Comparison of ENCODE assay signal across 26 cellular contexts in genomic region chr7:23260371-23260770, GRCh38. TPM values are rescaled to one million over a fixed set of nuclear protein-coding genes. Genes with fewer than 3 reads are reported as not detected.
"Had no signal": no experiment of that assay in that cellular context is flagged by ENCODE, and none has a peak within 500 bp of the region (broad histone marks: within the 10 kb centered on the region; RNA-seq: fewer than 3 reads in every experiment).

No MANE protein-coding gene starts in this region.

- H3K36me3 ChIP-seq: neural progenitor cell, ovary, right lobe of liver, thyroid gland, upper lobe of left lung had no signal

- ATAC-seq: psoas muscle; right cardiac atrium; right lobe of liver; stimulated activated effector memory CD8-positive, alpha-beta T cell treated with anti-CD3 and anti-CD28 coated beads, Interleukin-12 subunit alpha, Interleukin-12 subunit beta, amount 100 ng/mL, for 72 hours; stimulated activated naive B cell treated with anti-CD40 and anti-IgM and Interleukin-4, amounts not matched to agents 10 μg/mL and 1 μg/mL and 100 μg/mL, for 72 hours had no signal

- H3K4me2 ChIP-seq: neural progenitor cell had no signal

- FAIRE-seq: small intestine, urothelium cell line had no signal

- H3K9ac ChIP-seq: neural progenitor cell, parathyroid adenoma had no signal

- H3K4me3 ChIP-seq: neural progenitor cell, ovary, psoas muscle, right lobe of liver, sigmoid colon, stomach, thoracic aorta, thyroid gland, tibial nerve, upper lobe of left lung, vagina had no signal

- H3K79me2 ChIP-seq: parathyroid adenoma had no signal

- H3K27ac ChIP-seq: neural progenitor cell, ovary, parathyroid adenoma, psoas muscle, right lobe of liver, sigmoid colon, stomach, thoracic aorta, thyroid gland, tibial nerve, upper lobe of left lung, vagina had no signal

- H3K27me3 ChIP-seq: neural progenitor cell, ovary, right lobe of liver, sigmoid colon, thyroid gland, tibial nerve, upper lobe of left lung, vagina had no signal

- H2AFZ ChIP-seq: neural progenitor cell, parathyroid adenoma had no signal

- H3K4me1 ChIP-seq: neural progenitor cell, parathyroid adenoma, psoas muscle, right lobe of liver, thyroid gland, tibial nerve, vagina had no signal

- H3K9me3 ChIP-seq: ovary, psoas muscle, right lobe of liver, sigmoid colon, stomach, thoracic aorta, thyroid gland, tibial nerve, upper lobe of left lung, vagina had no signal

- DNase-seq: occipital lobe; ovary; posterior cingulate gyrus; psoas muscle; right cardiac atrium; right lobe of liver; sigmoid colon; small intestine; stimulated activated CD4-positive, alpha-beta T cell treated with anti-CD3 and anti-CD28 coated beads, Interleukin-15, amount 100 ng/mL, for 24 hours; stimulated activated CD4-positive, alpha-beta T cell treated with anti-CD3 and anti-CD28 coated beads, Interleukin-2, amount 100 ng/mL, for 24 hours; stimulated activated CD4-positive, alpha-beta T cell treated with anti-CD3 and anti-CD28 coated beads, Interleukin-2, amount 100 ng/mL, for 48 hours; stimulated activated CD4-positive, alpha-beta T cell treated with anti-CD3 and anti-CD28 coated beads, Interleukin-4, amount 100 ng/mL, for 24 hours; stimulated activated naive B cell treated with anti-CD40 and anti-IgM and Interleukin-4, amounts not matched to agents 10 μg/mL and 1 μg/mL and 100 μg/mL, for 72 hours; stimulated activated naive CD4-positive, alpha-beta T cell treated with Interleukin-2 at 50 U/mL for 16 hours; stomach; thyroid gland; trophoblast cell; upper lobe of left lung had no signal

RNA-seq across cellular contexts. Expression of gene GPNMB, which starts 13.8 kb away (rescaled TPM):
- polyA plus RNA-seq: neural cell had no signal
